In genomic region chr1:101238681-101239094, GRCh38 we compare ENCODE assay signal across 8 cellular contexts. TPM values are rescaled to one million over a fixed set of nuclear protein-coding genes. Genes with fewer than 3 reads are reported as not detected.
DNase-seq lines count a peak whose midpoint lies in the region; ATAC-seq and TF ChIP-seq lines count a peak whose summit lies in the region.

No MANE protein-coding gene starts in this region.

- H3K36me3 ChIP-seq in BE2C (no peaks in the 10 kb centered on the region), cardiac muscle cell (peaks cover 30% of the 10 kb centered on the region), trophoblast cell (ENCODE audit: control insufficient read depth in 1 of 2, insufficient read depth in 2 of 2, low read length in 2 of 2) (no peaks in the 10 kb centered on the region), thyroid gland (no peaks in the 10 kb centered on the region)

- intact Hi-C loops in thyroid gland (cut with DNase I) = loop anchor here (5.0 kb wide), 1 partner anchor 316 kb away; no protein-coding TSS in a partner anchor

- no peak overlapping the region for H2AFZ ChIP-seq in trophoblast cell (ENCODE audit: insufficient read depth, low read length, poor library complexity)

- H3K4me3 Mint-ChIP-seq in activated naive CD8-positive, alpha-beta T cell treated with anti-CD3 and anti-CD28 coated beads for 36 hours = peak overlapping the region; percentile 97

- H2BK12ac ChIP-seq in trophoblast cell (ENCODE audit: low read length) = no peak overlapping the region

- H3K79me2 ChIP-seq in trophoblast cell (ENCODE audit: control insufficient read depth, insufficient read depth, low read length, poor library complexity) = no peaks in the 10 kb centered on the region

- peak overlapping the region; percentile 95 for H3K27ac ChIP-seq in cardiac muscle cell
- H3K27ac ChIP-seq in trophoblast cell (ENCODE audit: low read depth, low read length) = no peak overlapping the region
- H3K27ac ChIP-seq in thyroid gland = peak overlapping the region; percentile 51 to 87 (median 70)

- H3K79me1 ChIP-seq in trophoblast cell (ENCODE audit: low read length) = no peaks in the 10 kb centered on the region

- H3K4me1 ChIP-seq in BE2C = peaks cover 4% of the 10 kb centered on the region
- peaks cover 7% of the 10 kb centered on the region for H3K4me1 ChIP-seq in cardiac muscle cell (ENCODE audit: low read depth)
- H3K4me1 ChIP-seq in trophoblast cell (ENCODE audit: control insufficient read depth in 1 of 2, insufficient read depth in 2 of 2, low read length in 2 of 2) = peaks cover 0 to 4% of the 10 kb centered on the region in 2 experiments
- H3K4me1 ChIP-seq in thyroid gland = peaks cover 7 to 13% of the 10 kb centered on the region in 2 donors

- in situ Hi-C loops in KBM-7 (cut with MboI; ENCODE audit: low pct_unique_long_range_greater_than_20kb, low sequenced_read_pairs) = no loop called here

- TF ChIP-seq CTCF in BE2C (IDR thresholded peaks at IDR 0.05; ENCODE audit: low read depth, low read length) (peak; percentile 96), cardiac muscle cell (IDR thresholded peaks at IDR 0.05; ENCODE audit: low read depth, low read length) (peak; percentile 98), thyroid gland (IDR thresholded peaks at IDR 0.05) (peak; percentile 76 to 97 (median 84))

- H2BK120ac ChIP-seq in trophoblast cell (ENCODE audit: insufficient read depth, low read length, poor library complexity) = no peak overlapping the region

- DNase-seq in BE2C (peak; percentile 90), KBM-7 (peak; percentile 75), SKM-1 treated with dmso at 0.1 percent for 144 hours (lab: John Stamatoyannopoulos, UW; ENCODE audit: unreplicated experiment) (peak; percentile 36), cardiac muscle cell (ENCODE audit: low read depth in 1 of 2, low spot score in 1 of 2) (peak; percentile 92 to 94), trophoblast cell (peak; percentile 74 to 94), thyroid gland (peak; percentile 78 to 86)
- peak; percentile 86 for DNase-seq in activated naive CD8-positive, alpha-beta T cell treated with anti-CD3 and anti-CD28 coated beads for 36 hours

- H2AK5ac ChIP-seq in trophoblast cell (ENCODE audit: low read length) = no peak overlapping the region

- H3K9ac ChIP-seq in trophoblast cell (ENCODE audit: low read length) = no peak overlapping the region

- peak; percentile 29 for ATAC-seq in GM19035 (IDR thresholded peaks at IDR 0.05; ENCODE audit: unreplicated experiment)

- H3K4me1 Mint-ChIP-seq in activated naive CD8-positive, alpha-beta T cell treated with anti-CD3 and anti-CD28 coated beads for 36 hours = peaks cover 48% of the 10 kb centered on the region

- H3K9me3 ChIP-seq in BE2C (no peaks in the 10 kb centered on the region), cardiac muscle cell (ENCODE audit: low read depth) (no peaks in the 10 kb centered on the region), trophoblast cell (ENCODE audit: insufficient read depth, low read depth, low read length) (no peaks in the 10 kb centered on the region), thyroid gland (no peaks in the 10 kb centered on the region)

- no CpG with 5 or more reads among the region's 17 CpGs for WGBS in trophoblast cell (ENCODE audit: extremely low coverage, insufficient coverage, insufficient read length)
- WGBS in thyroid gland, 2 donors = 2 to 3% methylated on average over 17 of the region's 17 CpGs

- no peak overlapping the region for H3K4me2 ChIP-seq in trophoblast cell (ENCODE audit: low read length)

- peaks cover 1% of the 10 kb centered on the region for H3K9me3 Mint-ChIP-seq in activated naive CD8-positive, alpha-beta T cell treated with anti-CD3 and anti-CD28 coated beads for 36 hours

- no peak overlapping the region for H2BK5ac ChIP-seq in trophoblast cell (ENCODE audit: low read depth, low read length, poor library complexity)

- H3K36me3 Mint-ChIP-seq in activated naive CD8-positive, alpha-beta T cell treated with anti-CD3 and anti-CD28 coated beads for 36 hours = peaks cover 63% of the 10 kb centered on the region

- H4K8ac ChIP-seq in trophoblast cell (ENCODE audit: low read depth, low read length) = no peak overlapping the region

- H4K12ac ChIP-seq in trophoblast cell (ENCODE audit: low read depth, low read length) = no peak overlapping the region

- peak overlapping the region; percentile 84 for H3K4me3 ChIP-seq in BE2C (ENCODE audit: low read depth, low read length)
- H3K4me3 ChIP-seq in cardiac muscle cell = peak overlapping the region; percentile 93
- no peak overlapping the region for H3K4me3 ChIP-seq in trophoblast cell (ENCODE audit: low read depth, low read length)
- H3K4me3 ChIP-seq in thyroid gland (replicated peaks in 1 of 3) = no peak overlapping the region

- H3K27me3 Mint-ChIP-seq in activated naive CD8-positive, alpha-beta T cell treated with anti-CD3 and anti-CD28 coated beads for 36 hours = no peaks in the 10 kb centered on the region

- TF ChIP-seq POLR2A in thyroid gland (IDR thresholded peaks at IDR 0.05) = no peak

- H3K23ac ChIP-seq in trophoblast cell (ENCODE audit: low read length) = no peak overlapping the region

- no peak overlapping the region for H3K14ac ChIP-seq in trophoblast cell (ENCODE audit: low read length)

- no peak overlapping the region for H4K91ac ChIP-seq in trophoblast cell (ENCODE audit: low read depth, low read length)

- no peak overlapping the region for H3K4ac ChIP-seq in trophoblast cell (ENCODE audit: low read depth, low read length)

- no peak overlapping the region for H3K18ac ChIP-seq in trophoblast cell (ENCODE audit: low read length)

- H3K27me3 ChIP-seq in BE2C = no peaks in the 10 kb centered on the region
- no peaks in the 10 kb centered on the region for H3K27me3 ChIP-seq in cardiac muscle cell
- H3K27me3 ChIP-seq in trophoblast cell (ENCODE audit: insufficient read depth, low read length) = peaks cover 16% of the 10 kb centered on the region
- no peaks in the 10 kb centered on the region for H3K27me3 ChIP-seq in thyroid gland

- peak overlapping the region; percentile 97 for H3K27ac Mint-ChIP-seq in activated naive CD8-positive, alpha-beta T cell treated with anti-CD3 and anti-CD28 coated beads for 36 hours

RNA-seq across cellular contexts. Expression of gene S1PR1, which starts 1.9 kb away (rescaled TPM):
- 8.5 TPM for polyA plus RNA-seq in BE2C (2012; ENCODE audit: insufficient read depth, insufficient read length, low read depth)
- total RNA-seq in activated naive CD8-positive, alpha-beta T cell treated with anti-CD3 and anti-CD28 coated beads for 36 hours = 10 to 100 TPM; 72.6 to 75.9 TPM
- 58.6 and 62.2 TPM in 2 replicates for total RNA-seq in cardiac muscle cell
- polyA plus RNA-seq in cardiac muscle cell = 58.1 and 59.1 TPM in 2 replicates
- 4.1 and 5.7 TPM in 2 replicates for polyA plus RNA-seq in trophoblast cell (2013)
- total RNA-seq in thyroid gland = 10 to 100 TPM; 34.5 to 92.7 (median 67.0) TPM

Comparison
In these comparisons a context has a peak if more than half of its experiments do, and no peak if none do; other contexts are left out.
1. DNase-seq: peak in every context shown above with its lines; median percentile 93 in cardiac muscle cell; 90 in BE2C; 86 in activated naive CD8-positive, alpha-beta T cell treated with anti-CD3 and anti-CD28 coated beads for 36 hours; 84 in trophoblast cell; 82 in thyroid gland; 75 in KBM-7; 36 in SKM-1 treated with dmso at 0.1 percent for 144 hours.
2. H3K4me3 ChIP-seq: peak in BE2C (single experiment) and cardiac muscle cell (single experiment); none in trophoblast cell (single experiment) and thyroid gland (0 of 3).
3. Peak in every context shown above with its lines, with median percentiles within 50 percentile points of each other: CTCF ChIP-seq.